In genomic region chr19:41883821-41884733, GRCh38 we compare ENCODE assay signal across 1 cellular context.
A peak's percentile ranks its signal among the peaks of the same experiment; 100 is the strongest.
TF ChIP-seq lines count a peak whose summit lies in the region.

No MANE protein-coding gene starts in this region.

TF ChIP-seq in HepG2, 621 proteins besides CTCF, POLR2A, EP300 and RAD21 (continued from another document and continues in another):
- TF ChIP-seq ZNF792 (CRISPR knock-in tag; IDR thresholded peaks at IDR 0.05) (peak; percentile 69; the same call in 1 of the 2 replicates), REL (CRISPR knock-in tag; conservative IDR thresholded peaks at IDR 0.05) (0 out of 2 replicates have a peak, but pooled peaks have one; percentile 39), BORCS8-MEF2B (CRISPR knock-in tag; IDR thresholded peaks at IDR 0.05) (peak; percentile 23; the same call in 1 of the 2 replicates), SMYD3 (CRISPR knock-in tag; IDR thresholded peaks at IDR 0.05) (no peak), ZNF790 (CRISPR knock-in tag; IDR thresholded peaks at IDR 0.05; ENCODE audit: borderline replicate concordance) (no peak), CBX1 (IDR thresholded peaks at IDR 0.05; ENCODE audit: low read depth) (peak; percentile 24), ZNF773 (CRISPR knock-in tag; IDR thresholded peaks at IDR 0.05; ENCODE audit: borderline replicate concordance) (no peak), NR3C1 (CRISPR knock-in tag; IDR thresholded peaks at IDR 0.05) (no peak), NR2F1 (CRISPR knock-in tag; IDR thresholded peaks at IDR 0.05) (no peak; a peak in 1 of 4 replicates), MLX (CRISPR knock-in tag; IDR thresholded peaks at IDR 0.05) (peak; percentile 40), CBFB (CRISPR knock-in tag; IDR thresholded peaks at IDR 0.05) (peak; percentile 61; the same call in 1 of the 2 replicates), DDIT3 (CRISPR knock-in tag; IDR thresholded peaks at IDR 0.05) (no peak), ZNF782 (CRISPR knock-in tag; IDR thresholded peaks at IDR 0.05; ENCODE audit: borderline replicate concordance) (no peak), ZNF17 (CRISPR knock-in tag; IDR thresholded peaks at IDR 0.05) (no peak), ZBTB10 (CRISPR knock-in tag; IDR thresholded peaks at IDR 0.05; ENCODE audit: borderline replicate concordance) (peak; percentile 92), ZFY (CRISPR knock-in tag; IDR thresholded peaks at IDR 0.05) (peak; percentile 78), ZNF775 (CRISPR knock-in tag; IDR thresholded peaks at IDR 0.05; ENCODE audit: borderline replicate concordance) (no peak), CSRNP2 (CRISPR knock-in tag; conservative IDR thresholded peaks at IDR 0.05; ENCODE audit: low read depth) (no peak), NR0B2 (CRISPR knock-in tag; IDR thresholded peaks at IDR 0.05) (0 out of 2 replicates have a peak, but pooled peaks have one; percentile 54), ZNF672 (CRISPR knock-in tag; IDR thresholded peaks at IDR 0.05) (no peak), ZNF777 (CRISPR knock-in tag; IDR thresholded peaks at IDR 0.05) (peak; percentile 73), ZNF652 (CRISPR knock-in tag; IDR thresholded peaks at IDR 0.05; ENCODE audit: borderline replicate concordance, low read depth) (no peak), ZNF251 (CRISPR knock-in tag; IDR thresholded peaks at IDR 0.05) (no peak), ZNF33B (CRISPR knock-in tag; IDR thresholded peaks at IDR 0.05) (no peak), CHCHD3 (CRISPR knock-in tag; IDR thresholded peaks at IDR 0.05) (0 out of 2 replicates have a peak, but pooled peaks have one; percentile 41), ZNF607 (CRISPR knock-in tag; IDR thresholded peaks at IDR 0.05; ENCODE audit: borderline replicate concordance) (no peak; the same call in 1 of the 2 replicates), PLRG1 (conservative IDR thresholded peaks at IDR 0.05) (no peak), ZBTB40 (IDR thresholded peaks at IDR 0.05) (no peak), ZBTB40 (CRISPR knock-in tag; IDR thresholded peaks at IDR 0.05) (peak; percentile 77; the same call in 1 of the 2 replicates), JUN (CRISPR knock-in tag; IDR thresholded peaks at IDR 0.05) (no peak), HNRNPH1 (optimal IDR thresholded peaks at IDR 0.05; ENCODE audit: low read depth, low read length) (no peak), NFIB (CRISPR knock-in tag; IDR thresholded peaks at IDR 0.05; ENCODE audit: borderline replicate concordance) (no peak), RFX1 (IDR thresholded peaks at IDR 0.05) (no peak), NR2F2 (IDR thresholded peaks at IDR 0.05; ENCODE audit: borderline replicate concordance, low read depth) (no peak), POGK (CRISPR knock-in tag; conservative IDR thresholded peaks at IDR 0.05) (peak; percentile 93), ZNF597 (CRISPR knock-in tag; IDR thresholded peaks at IDR 0.05) (no peak), UBTF (CRISPR knock-in tag; IDR thresholded peaks at IDR 0.05) (peak; percentile 60), AKAP8 (CRISPR knock-in tag; IDR thresholded peaks at IDR 0.05) (peak; percentile 88; the same call in 1 of the 2 replicates), NFE2L2 (IDR thresholded peaks at IDR 0.05; ENCODE audit: low read length) (no peak), ZNF879 (CRISPR knock-in tag; IDR thresholded peaks at IDR 0.05) (no peak), ADNP (CRISPR knock-in tag; IDR thresholded peaks at IDR 0.05) (peak; percentile 94), HOXA5 (CRISPR knock-in tag; IDR thresholded peaks at IDR 0.05) (peak; percentile 94), ZFP62 (CRISPR knock-in tag; IDR thresholded peaks at IDR 0.05) (0 out of 2 replicates have a peak, but pooled peaks have one; percentile 15), TCF7L2 (IDR thresholded peaks at IDR 0.05; ENCODE audit: low read depth, low read length) (no peak), ZFP36L2 (CRISPR knock-in tag; IDR thresholded peaks at IDR 0.05) (no peak), RBM39 (IDR thresholded peaks at IDR 0.05; ENCODE audit: low read depth, low read length, poor library complexity, severe bottlenecking) (peak; percentile 34)
